10 cellular contexts compared by ENCODE assay signal in genomic region chr19:40274585-40275544, GRCh38. TPM values are rescaled to one million over a fixed set of nuclear protein-coding genes. Genes with fewer than 3 reads are reported as not detected.
DNase-seq lines count a peak whose midpoint lies in the region; ATAC-seq lines count a peak whose summit lies in the region.
"Had no signal": no experiment of that assay in that cellular context is flagged by ENCODE, and none has a peak within 500 bp of the region (broad histone marks: within the 10 kb centered on the region; RNA-seq: fewer than 3 reads in every experiment).

No MANE protein-coding gene starts in this region.

- peak overlapping the region; percentile 61 for H3K27ac Mint-ChIP-seq in activated CD4-positive, alpha-beta memory T cell treated with anti-CD3 and anti-CD28 coated beads, Interleukin-2, amount 10 ng/mL, durations not matched to agents 7 days and 5 days

- no peak overlapping the region for H3K4me3 Mint-ChIP-seq in activated CD4-positive, alpha-beta memory T cell treated with anti-CD3 and anti-CD28 coated beads, Interleukin-2, amount 10 ng/mL, durations not matched to agents 7 days and 5 days

- H3K4me1 Mint-ChIP-seq in activated CD4-positive, alpha-beta memory T cell treated with anti-CD3 and anti-CD28 coated beads, Interleukin-2, amount 10 ng/mL, durations not matched to agents 7 days and 5 days: peaks cover 41% of the 10 kb centered on the region

- ATAC-seq in GM19035 (IDR thresholded peaks at IDR 0.05; ENCODE audit: unreplicated experiment): no peak
- ATAC-seq in GM21717 (IDR thresholded peaks at IDR 0.05; ENCODE audit: unreplicated experiment): no peak
- no peak for ATAC-seq in GM21529 (IDR thresholded peaks at IDR 0.05; ENCODE audit: unreplicated experiment)
- no peak for ATAC-seq in left cardiac atrium

- intact Hi-C loops in left cardiac atrium (cut with DNase I): no loop called here

- POLR2A ChIA-PET in activated CD4-positive, alpha-beta memory T cell treated with anti-CD3 and anti-CD28 coated beads, Interleukin-2, amount 10 ng/mL, durations not matched to agents 7 days and 5 days (lab: Charles Lee): interaction anchor here (0.8 to 1.2 kb wide), 2 partner anchors 10 to 46 kb away, joined by 3 to 4 read pairs; no protein-coding TSS in a partner anchor

- H3K9me3 Mint-ChIP-seq in activated CD4-positive, alpha-beta memory T cell treated with anti-CD3 and anti-CD28 coated beads, Interleukin-2, amount 10 ng/mL, durations not matched to agents 7 days and 5 days: no peaks in the 10 kb centered on the region

- H3K27me3 Mint-ChIP-seq in activated CD4-positive, alpha-beta memory T cell treated with anti-CD3 and anti-CD28 coated beads, Interleukin-2, amount 10 ng/mL, durations not matched to agents 7 days and 5 days: no peaks in the 10 kb centered on the region

- peaks cover 6% of the 10 kb centered on the region for H3K36me3 Mint-ChIP-seq in activated CD4-positive, alpha-beta memory T cell treated with anti-CD3 and anti-CD28 coated beads, Interleukin-2, amount 10 ng/mL, durations not matched to agents 7 days and 5 days (ENCODE audit: low read depth)

- CTCF ChIA-PET in activated CD4-positive, alpha-beta memory T cell treated with anti-CD3 and anti-CD28 coated beads, Interleukin-2, amount 10 ng/mL, durations not matched to agents 7 days and 5 days (lab: Charles Lee): no interaction called here

- peak in 5 of 6 experiments; percentile 9 to 46 (median 36) for DNase-seq in stimulated activated naive CD4-positive, alpha-beta T cell (lab: John Stamatoyannopoulos, UW)
- no peak for DNase-seq in stimulated activated naive CD4-positive, alpha-beta T cell treated with Interleukin-2 at 50 U/mL for 16 hours (lab: John Stamatoyannopoulos, UW)
- DNase-seq in activated CD4-positive, alpha-beta memory T cell treated with anti-CD3 and anti-CD28 coated beads, Interleukin-2, amount 10 ng/mL, durations not matched to agents 7 days and 5 days: peak; percentile 29
- DNase-seq in left kidney (ENCODE audit: low read depth, low spot score): peak; percentile 45
- no peak for DNase-seq in left cardiac atrium

RNA-seq across cellular contexts. Expression of gene AKT2, which starts 10.3 kb away (rescaled TPM):
- 100 to 1,000 TPM; 142 to 150 TPM for total RNA-seq in activated CD4-positive, alpha-beta memory T cell treated with anti-CD3 and anti-CD28 coated beads, Interleukin-2, amount 10 ng/mL, durations not matched to agents 7 days and 5 days
- total RNA-seq in left cardiac atrium: 100 to 1,000 TPM; 110 to 119 TPM

RNA-seq across cellular contexts. Expression of gene CCNP, which starts 48.4 kb away (rescaled TPM):
- total RNA-seq in activated CD4-positive, alpha-beta memory T cell treated with anti-CD3 and anti-CD28 coated beads, Interleukin-2, amount 10 ng/mL, durations not matched to agents 7 days and 5 days: not detected
- total RNA-seq in left cardiac atrium: under 1 TPM; 0.15 to 0.31 TPM
- total RNA-seq: myocyte had no signal

RNA-seq across cellular contexts. Expression of gene TTC9B, which starts 56.7 kb away (rescaled TPM):
- not detected for total RNA-seq in activated CD4-positive, alpha-beta memory T cell treated with anti-CD3 and anti-CD28 coated beads, Interleukin-2, amount 10 ng/mL, durations not matched to agents 7 days and 5 days
- not detected for total RNA-seq in left cardiac atrium
- total RNA-seq: fibroblast of villous mesenchyme, myocyte had no signal

Comparison
In these comparisons a context has a peak if more than half of its experiments do, and no peak if none do; other contexts are left out.
1. DNase-seq: peak in stimulated activated naive CD4-positive, alpha-beta T cell (5 of 6), activated CD4-positive, alpha-beta memory T cell treated with anti-CD3 and anti-CD28 coated beads, Interleukin-2, amount 10 ng/mL, durations not matched to agents 7 days and 5 days (single experiment) and left kidney (single experiment); none in stimulated activated naive CD4-positive, alpha-beta T cell treated with Interleukin-2 at 50 U/mL for 16 hours (single experiment) and left cardiac atrium (single experiment).